In genomic region chr2:95574506-95574905, GRCh38 we compare ENCODE assay signal across 34 cellular contexts. TPM values are rescaled to one million over a fixed set of nuclear protein-coding genes. Genes with fewer than 3 reads are reported as not detected.
"Had no signal": no experiment of that assay in that cellular context is flagged by ENCODE, and none has a peak within 500 bp of the region (broad histone marks: within the 10 kb centered on the region; RNA-seq: fewer than 3 reads in every experiment).

No MANE protein-coding gene starts in this region.

- H3K4me3 ChIP-seq: heart right ventricle, lower lobe of right lung, prostate gland, right atrium auricular region, smooth muscle cell, stomach, thyroid gland, vagina had no signal

- H3K4me2 ChIP-seq: smooth muscle cell had no signal

- H3K4me1 Mint-ChIP-seq: endodermal cell; naive thymus-derived CD8-positive, alpha-beta T cell had no signal

- ATAC-seq: esophagus mucosa; foreskin keratinocyte; heart right ventricle; left ventricle myocardium superior; lower lobe of right lung; naive thymus-derived CD8-positive, alpha-beta T cell; sciatic nerve had no signal

- H3K4me1 ChIP-seq: foreskin keratinocyte, heart right ventricle, lower lobe of right lung, prostate gland, right atrium auricular region, stomach, thyroid gland, vagina had no signal

- H3K36me3 ChIP-seq: heart right ventricle, lower lobe of right lung, prostate gland, right atrium auricular region, stomach, thyroid gland, vagina had no signal

- H3K36me3 Mint-ChIP-seq: naive thymus-derived CD8-positive, alpha-beta T cell had no signal

- H3K27ac Mint-ChIP-seq: dendritic cell treated with granulocyte-macrophage colony-stimulating factor and Interleukin-4, amounts not matched to agents 40 ng/mL and 50 ng/mL, for 4 days; endodermal cell; naive thymus-derived CD8-positive, alpha-beta T cell; nephron progenitor cell had no signal

- FAIRE-seq: islet of Langerhans had no signal

- H3K27me3 Mint-ChIP-seq: dendritic cell treated with granulocyte-macrophage colony-stimulating factor and Interleukin-4, amounts not matched to agents 40 ng/mL and 50 ng/mL, for 4 days had no signal

- H3K9me3 ChIP-seq: heart right ventricle, lower lobe of right lung, prostate gland, right atrium auricular region, stomach, thyroid gland, vagina had no signal

- DNase-seq: effector CD8-positive, alpha-beta T cell; endodermal cell; foreskin keratinocyte; glutamatergic neuron; heart right ventricle; hippocampal formation; left ventricle myocardium superior; lower lobe of right lung; naive thymus-derived CD8-positive, alpha-beta T cell; nephron progenitor cell; stimulated activated CD4-positive, alpha-beta T cell treated with anti-CD3 and anti-CD28 coated beads, Interleukin-12 subunit alpha, Interleukin-12 subunit beta, amount 100 ng/mL, for 4 hours; stimulated activated CD4-positive, alpha-beta T cell treated with anti-CD3 and anti-CD28 coated beads, Interleukin-1b, Interleukin-23, amount 100 ng/mL, for 48 hours; stimulated activated CD4-positive, alpha-beta T cell treated with anti-CD3 and anti-CD28 coated beads, Interleukin-4, amount 100 ng/mL, for 1 hour; stimulated activated CD8-positive, alpha-beta memory T cell treated with anti-CD3 and anti-CD28 coated beads, Interleukin-4, amount 100 ng/mL, for 48 hours; stimulated activated naive CD4-positive, alpha-beta T cell; stomach; thyroid gland; trophoblast cell had no signal

- H3K27me3 ChIP-seq: right atrium auricular region, thyroid gland, vagina had no signal

- H3K9me3 Mint-ChIP-seq: dendritic cell treated with granulocyte-macrophage colony-stimulating factor and Interleukin-4, amounts not matched to agents 40 ng/mL and 50 ng/mL, for 4 days; endodermal cell; naive thymus-derived CD8-positive, alpha-beta T cell had no signal

- H3K4me3 Mint-ChIP-seq: dendritic cell treated with granulocyte-macrophage colony-stimulating factor and Interleukin-4, amounts not matched to agents 40 ng/mL and 50 ng/mL, for 4 days; endodermal cell; naive thymus-derived CD8-positive, alpha-beta T cell; nephron progenitor cell had no signal

- H3K27ac ChIP-seq: epithelial cell of prostate, foreskin keratinocyte, heart right ventricle, lower lobe of right lung, prostate gland, right atrium auricular region, stomach, thyroid gland, vagina had no signal

RNA-seq across cellular contexts. Expression of gene TRIM43, which starts 17.3 kb away (rescaled TPM):
- total RNA-seq: endodermal cell; esophagus mucosa; foreskin keratinocyte; heart right ventricle; kidney epithelial cell; left ventricle myocardium superior; lower lobe of right lung; mesenteric fat pad; myocyte; naive thymus-derived CD8-positive, alpha-beta T cell; osteocyte; right atrium auricular region; sciatic nerve; smooth muscle cell; stomach; subcutaneous adipose tissue; temporal lobe; thyroid gland; ureter; vagina had no signal
- polyA plus RNA-seq: foreskin keratinocyte; heart right ventricle; naive thymus-derived CD8-positive, alpha-beta T cell; smooth muscle cell had no signal
